ENCODE assay signal across 1 cellular context in the genomic region with DNA sequence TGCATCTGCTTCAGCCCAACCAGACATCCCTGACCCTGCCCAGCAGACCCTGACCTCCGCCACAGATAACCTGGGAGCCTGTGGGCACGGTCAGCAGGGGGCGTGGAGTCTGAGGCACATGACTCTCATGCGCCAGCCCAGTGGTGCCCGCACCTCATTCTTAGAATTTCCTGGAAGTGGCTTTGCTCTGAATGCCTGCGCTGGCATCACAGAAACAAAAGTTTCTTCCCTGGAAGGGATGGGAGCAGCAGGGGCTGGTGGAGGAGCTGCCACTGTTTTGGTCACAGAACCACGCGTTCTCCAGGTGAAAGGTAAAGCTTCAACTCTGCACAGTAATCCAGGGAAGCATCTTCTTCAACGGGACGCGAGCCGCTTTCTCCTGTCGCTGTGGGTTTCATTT.
TF ChIP-seq lines count a peak whose summit lies in the region.

No MANE protein-coding gene starts in this region.

TF ChIP-seq in IMR-90, 13 proteins besides CTCF, POLR2A, EP300 and RAD21:
- TF ChIP-seq CEBPB (IDR thresholded peaks at IDR 0.05; ENCODE audit: low read depth, low read length) = no peak
- TF ChIP-seq MAFK (IDR thresholded peaks at IDR 0.05; ENCODE audit: low read depth, low read length) = no peak
- no peak for TF ChIP-seq MXI1 (IDR thresholded peaks at IDR 0.05; ENCODE audit: borderline replicate concordance, low read depth, low read length)
- no peak for TF ChIP-seq RFX5 (IDR thresholded peaks at IDR 0.05; ENCODE audit: low read depth, low read length)
- TF ChIP-seq BHLHE40 (IDR thresholded peaks at IDR 0.05; ENCODE audit: low read depth, low read length) = no peak
- TF ChIP-seq CHD1 (IDR thresholded peaks at IDR 0.05; ENCODE audit: low read depth, low read length) = no peak
- no peak for TF ChIP-seq RCOR1 (IDR thresholded peaks at IDR 0.05; ENCODE audit: insufficient replicate concordance, low read length)
- TF ChIP-seq MAZ (IDR thresholded peaks at IDR 0.05; ENCODE audit: borderline replicate concordance, low read depth, low read length) = no peak
- no peak for TF ChIP-seq SMC3 (IDR thresholded peaks at IDR 0.05; ENCODE audit: low read depth, low read length)
- TF ChIP-seq FOS (IDR thresholded peaks at IDR 0.05; ENCODE audit: low read depth, low read length) = no peak
